In the genomic region with DNA sequence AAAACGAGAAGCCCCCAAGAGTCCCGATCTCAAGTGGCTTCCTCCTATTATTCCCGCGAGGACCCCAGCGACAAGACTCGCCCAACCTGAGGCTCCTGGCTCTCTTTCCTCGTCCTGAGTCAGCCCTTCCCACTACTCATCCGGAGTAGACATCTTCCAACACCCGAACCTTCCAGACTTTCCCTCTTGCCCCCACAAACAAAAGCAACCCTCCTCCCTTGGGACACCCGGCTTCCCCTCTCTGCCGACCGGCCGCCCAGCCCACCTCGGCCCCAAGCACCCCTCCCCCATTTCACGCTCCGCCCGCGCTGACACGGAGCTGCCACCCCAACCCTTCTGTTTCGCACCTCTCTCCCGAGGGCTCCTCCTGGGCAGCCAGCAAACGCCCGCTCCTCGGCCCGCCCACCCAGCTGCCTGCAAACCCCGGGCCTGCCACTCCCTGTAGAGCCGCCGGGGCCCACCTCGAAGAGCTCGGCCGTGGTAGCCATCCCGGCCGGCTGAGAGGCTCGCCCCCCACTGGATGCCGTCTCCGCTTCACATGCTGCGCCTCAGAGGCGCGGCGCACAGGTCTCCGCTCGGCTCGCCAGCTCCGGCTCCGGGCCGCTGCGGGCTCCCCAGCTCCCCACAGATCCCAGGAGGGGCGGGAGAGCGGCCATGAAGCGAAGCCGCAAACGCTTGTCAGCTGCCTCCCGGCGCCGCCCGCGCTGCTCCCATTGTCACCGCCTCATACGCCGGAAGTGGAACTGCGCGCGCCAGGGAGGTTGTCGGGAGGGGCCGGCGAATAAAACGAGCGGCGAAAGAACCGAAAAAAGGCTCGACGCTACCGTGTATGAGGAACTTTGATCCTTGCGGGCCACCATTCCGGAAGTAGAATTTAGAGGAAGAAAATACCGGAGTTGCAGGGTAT, we compare ENCODE assay signal across 1 cellular context.
A peak's percentile ranks its signal among the peaks of the same experiment; 100 is the strongest.
TF ChIP-seq lines count a peak whose summit lies in the region.

A gene with protein sequence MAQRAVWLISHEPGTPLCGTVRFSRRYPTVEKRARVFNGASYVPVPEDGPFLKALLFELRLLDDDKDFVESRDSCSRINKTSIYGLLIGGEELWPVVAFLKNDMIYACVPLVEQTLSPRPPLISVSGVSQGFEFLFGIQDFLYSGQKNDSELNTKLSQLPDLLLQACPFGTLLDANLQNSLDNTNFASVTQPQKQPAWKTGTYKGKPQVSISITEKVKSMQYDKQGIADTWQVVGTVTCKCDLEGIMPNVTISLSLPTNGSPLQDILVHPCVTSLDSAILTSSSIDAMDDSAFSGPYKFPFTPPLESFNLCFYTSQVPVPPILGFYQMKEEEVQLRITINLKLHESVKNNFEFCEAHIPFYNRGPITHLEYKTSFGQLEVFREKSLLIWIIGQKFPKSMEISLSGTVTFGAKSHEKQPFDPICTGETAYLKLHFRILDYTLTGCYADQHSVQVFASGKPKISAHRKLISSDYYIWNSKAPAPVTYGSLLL (plus strand): TSS at position 811 of the 907 bp plus-strand sequence. CDS start 344 bp downstream, outside the sequence.
A gene with protein sequence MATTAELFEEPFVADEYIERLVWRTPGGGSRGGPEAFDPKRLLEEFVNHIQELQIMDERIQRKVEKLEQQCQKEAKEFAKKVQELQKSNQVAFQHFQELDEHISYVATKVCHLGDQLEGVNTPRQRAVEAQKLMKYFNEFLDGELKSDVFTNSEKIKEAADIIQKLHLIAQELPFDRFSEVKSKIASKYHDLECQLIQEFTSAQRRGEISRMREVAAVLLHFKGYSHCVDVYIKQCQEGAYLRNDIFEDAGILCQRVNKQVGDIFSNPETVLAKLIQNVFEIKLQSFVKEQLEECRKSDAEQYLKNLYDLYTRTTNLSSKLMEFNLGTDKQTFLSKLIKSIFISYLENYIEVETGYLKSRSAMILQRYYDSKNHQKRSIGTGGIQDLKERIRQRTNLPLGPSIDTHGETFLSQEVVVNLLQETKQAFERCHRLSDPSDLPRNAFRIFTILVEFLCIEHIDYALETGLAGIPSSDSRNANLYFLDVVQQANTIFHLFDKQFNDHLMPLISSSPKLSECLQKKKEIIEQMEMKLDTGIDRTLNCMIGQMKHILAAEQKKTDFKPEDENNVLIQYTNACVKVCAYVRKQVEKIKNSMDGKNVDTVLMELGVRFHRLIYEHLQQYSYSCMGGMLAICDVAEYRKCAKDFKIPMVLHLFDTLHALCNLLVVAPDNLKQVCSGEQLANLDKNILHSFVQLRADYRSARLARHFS (minus strand): TSS at position 745 of the 907 bp plus-strand sequence. CDS start 257 bp downstream, at position 488.

TF ChIP-seq in A549, 52 proteins besides CTCF, POLR2A, EP300 and RAD21 (continued from another document):
- no peak for TF ChIP-seq HEYL (CRISPR knock-in tag; IDR thresholded peaks at IDR 0.05)
- no peak for TF ChIP-seq NPAS2 (CRISPR knock-in tag; IDR thresholded peaks at IDR 0.05; ENCODE audit: borderline replicate concordance)
- no peak for TF ChIP-seq HOXB5 (CRISPR knock-in tag; IDR thresholded peaks at IDR 0.05)
- TF ChIP-seq SREBF2 (IDR thresholded peaks at IDR 0.05), result no peak
- no peak for TF ChIP-seq FOSL2 (IDR thresholded peaks at IDR 0.05)
- 0 out of 2 replicates have a peak, but pooled peaks have one; percentile 18 for TF ChIP-seq FOSL2 (CRISPR knock-in tag; IDR thresholded peaks at IDR 0.05)
- peak; percentile 47 to 87; a peak in 3 of 5 replicates for TF ChIP-seq JUN (IDR thresholded peaks at IDR 0.05)
- TF ChIP-seq CBX8 (IDR thresholded peaks at IDR 0.05), result no peak
- TF ChIP-seq, protein P1, sequence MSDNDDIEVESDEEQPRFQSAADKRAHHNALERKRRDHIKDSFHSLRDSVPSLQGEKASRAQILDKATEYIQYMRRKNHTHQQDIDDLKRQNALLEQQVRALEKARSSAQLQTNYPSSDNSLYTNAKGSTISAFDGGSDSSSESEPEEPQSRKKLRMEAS (IDR thresholded peaks at IDR 0.05), result peak; percentile 84
- TF ChIP-seq, protein P2, sequence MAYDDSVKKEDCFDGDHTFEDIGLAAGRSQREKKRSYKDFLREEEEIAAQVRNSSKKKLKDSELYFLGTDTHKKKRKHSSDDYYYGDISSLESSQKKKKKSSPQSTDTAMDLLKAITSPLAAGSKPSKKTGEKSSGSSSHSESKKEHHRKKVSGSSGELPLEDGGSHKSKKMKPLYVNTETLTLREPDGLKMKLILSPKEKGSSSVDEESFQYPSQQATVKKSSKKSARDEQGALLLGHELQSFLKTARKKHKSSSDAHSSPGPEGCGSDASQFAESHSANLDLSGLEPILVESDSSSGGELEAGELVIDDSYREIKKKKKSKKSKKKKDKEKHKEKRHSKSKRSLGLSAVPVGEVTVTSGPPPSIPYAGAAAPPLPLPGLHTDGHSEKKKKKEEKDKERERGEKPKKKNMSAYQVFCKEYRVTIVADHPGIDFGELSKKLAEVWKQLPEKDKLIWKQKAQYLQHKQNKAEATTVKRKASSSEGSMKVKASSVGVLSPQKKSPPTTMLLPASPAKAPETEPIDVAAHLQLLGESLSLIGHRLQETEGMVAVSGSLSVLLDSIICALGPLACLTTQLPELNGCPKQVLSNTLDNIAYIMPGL (CRISPR knock-in tag; IDR thresholded peaks at IDR 0.05; ENCODE audit: borderline replicate concordance), result peak; percentile 82; the same call in 1 of the 2 replicates
- TF ChIP-seq TP53 (CRISPR knock-in tag; IDR thresholded peaks at IDR 0.05), result no peak
- 0 out of 2 replicates have a peak, but pooled peaks have one; percentile 45 for TF ChIP-seq ESRRA (IDR thresholded peaks at IDR 0.05; ENCODE audit: borderline replicate concordance, low read length)
- TF ChIP-seq, protein P3, sequence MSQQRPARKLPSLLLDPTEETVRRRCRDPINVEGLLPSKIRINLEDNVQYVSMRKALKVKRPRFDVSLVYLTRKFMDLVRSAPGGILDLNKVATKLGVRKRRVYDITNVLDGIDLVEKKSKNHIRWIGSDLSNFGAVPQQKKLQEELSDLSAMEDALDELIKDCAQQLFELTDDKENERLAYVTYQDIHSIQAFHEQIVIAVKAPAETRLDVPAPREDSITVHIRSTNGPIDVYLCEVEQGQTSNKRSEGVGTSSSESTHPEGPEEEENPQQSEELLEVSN (IDR thresholded peaks at IDR 0.05; ENCODE audit: borderline replicate concordance, low read depth), result peak; percentile 60
- no peak for TF ChIP-seq MAFK (IDR thresholded peaks at IDR 0.05; ENCODE audit: partially characterized antibody)
- TF ChIP-seq PHF8 (IDR thresholded peaks at IDR 0.05; ENCODE audit: borderline replicate concordance, low read depth), result peak; percentile 84
- TF ChIP-seq ZSCAN20 (CRISPR knock-in tag; IDR thresholded peaks at IDR 0.05), result no peak
- 0 out of 2 replicates have a peak, but pooled peaks have one; percentile 15 for TF ChIP-seq KDM5A (IDR thresholded peaks at IDR 0.05)
- TF ChIP-seq, protein P4, sequence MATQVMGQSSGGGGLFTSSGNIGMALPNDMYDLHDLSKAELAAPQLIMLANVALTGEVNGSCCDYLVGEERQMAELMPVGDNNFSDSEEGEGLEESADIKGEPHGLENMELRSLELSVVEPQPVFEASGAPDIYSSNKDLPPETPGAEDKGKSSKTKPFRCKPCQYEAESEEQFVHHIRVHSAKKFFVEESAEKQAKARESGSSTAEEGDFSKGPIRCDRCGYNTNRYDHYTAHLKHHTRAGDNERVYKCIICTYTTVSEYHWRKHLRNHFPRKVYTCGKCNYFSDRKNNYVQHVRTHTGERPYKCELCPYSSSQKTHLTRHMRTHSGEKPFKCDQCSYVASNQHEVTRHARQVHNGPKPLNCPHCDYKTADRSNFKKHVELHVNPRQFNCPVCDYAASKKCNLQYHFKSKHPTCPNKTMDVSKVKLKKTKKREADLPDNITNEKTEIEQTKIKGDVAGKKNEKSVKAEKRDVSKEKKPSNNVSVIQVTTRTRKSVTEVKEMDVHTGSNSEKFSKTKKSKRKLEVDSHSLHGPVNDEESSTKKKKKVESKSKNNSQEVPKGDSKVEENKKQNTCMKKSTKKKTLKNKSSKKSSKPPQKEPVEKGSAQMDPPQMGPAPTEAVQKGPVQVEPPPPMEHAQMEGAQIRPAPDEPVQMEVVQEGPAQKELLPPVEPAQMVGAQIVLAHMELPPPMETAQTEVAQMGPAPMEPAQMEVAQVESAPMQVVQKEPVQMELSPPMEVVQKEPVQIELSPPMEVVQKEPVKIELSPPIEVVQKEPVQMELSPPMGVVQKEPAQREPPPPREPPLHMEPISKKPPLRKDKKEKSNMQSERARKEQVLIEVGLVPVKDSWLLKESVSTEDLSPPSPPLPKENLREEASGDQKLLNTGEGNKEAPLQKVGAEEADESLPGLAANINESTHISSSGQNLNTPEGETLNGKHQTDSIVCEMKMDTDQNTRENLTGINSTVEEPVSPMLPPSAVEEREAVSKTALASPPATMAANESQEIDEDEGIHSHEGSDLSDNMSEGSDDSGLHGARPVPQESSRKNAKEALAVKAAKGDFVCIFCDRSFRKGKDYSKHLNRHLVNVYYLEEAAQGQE (IDR thresholded peaks at IDR 0.05), result 0 out of 2 replicates have a peak, but pooled peaks have one; percentile 1
- no peak for TF ChIP-seq RFX5 (IDR thresholded peaks at IDR 0.05)
- TF ChIP-seq, protein P5, sequence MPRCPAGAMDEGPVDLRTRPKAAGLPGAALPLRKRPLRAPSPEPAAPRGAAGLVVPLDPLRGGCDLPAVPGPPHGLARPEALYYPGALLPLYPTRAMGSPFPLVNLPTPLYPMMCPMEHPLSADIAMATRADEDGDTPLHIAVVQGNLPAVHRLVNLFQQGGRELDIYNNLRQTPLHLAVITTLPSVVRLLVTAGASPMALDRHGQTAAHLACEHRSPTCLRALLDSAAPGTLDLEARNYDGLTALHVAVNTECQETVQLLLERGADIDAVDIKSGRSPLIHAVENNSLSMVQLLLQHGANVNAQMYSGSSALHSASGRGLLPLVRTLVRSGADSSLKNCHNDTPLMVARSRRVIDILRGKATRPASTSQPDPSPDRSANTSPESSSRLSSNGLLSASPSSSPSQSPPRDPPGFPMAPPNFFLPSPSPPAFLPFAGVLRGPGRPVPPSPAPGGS (IDR thresholded peaks at IDR 0.05), result peak; percentile 61; the same call in 1 of the 3 replicates
- no peak for TF ChIP-seq EHF (CRISPR knock-in tag; IDR thresholded peaks at IDR 0.05)
